Comparison of ENCODE assay signal across 8 cellular contexts in the genomic region with DNA sequence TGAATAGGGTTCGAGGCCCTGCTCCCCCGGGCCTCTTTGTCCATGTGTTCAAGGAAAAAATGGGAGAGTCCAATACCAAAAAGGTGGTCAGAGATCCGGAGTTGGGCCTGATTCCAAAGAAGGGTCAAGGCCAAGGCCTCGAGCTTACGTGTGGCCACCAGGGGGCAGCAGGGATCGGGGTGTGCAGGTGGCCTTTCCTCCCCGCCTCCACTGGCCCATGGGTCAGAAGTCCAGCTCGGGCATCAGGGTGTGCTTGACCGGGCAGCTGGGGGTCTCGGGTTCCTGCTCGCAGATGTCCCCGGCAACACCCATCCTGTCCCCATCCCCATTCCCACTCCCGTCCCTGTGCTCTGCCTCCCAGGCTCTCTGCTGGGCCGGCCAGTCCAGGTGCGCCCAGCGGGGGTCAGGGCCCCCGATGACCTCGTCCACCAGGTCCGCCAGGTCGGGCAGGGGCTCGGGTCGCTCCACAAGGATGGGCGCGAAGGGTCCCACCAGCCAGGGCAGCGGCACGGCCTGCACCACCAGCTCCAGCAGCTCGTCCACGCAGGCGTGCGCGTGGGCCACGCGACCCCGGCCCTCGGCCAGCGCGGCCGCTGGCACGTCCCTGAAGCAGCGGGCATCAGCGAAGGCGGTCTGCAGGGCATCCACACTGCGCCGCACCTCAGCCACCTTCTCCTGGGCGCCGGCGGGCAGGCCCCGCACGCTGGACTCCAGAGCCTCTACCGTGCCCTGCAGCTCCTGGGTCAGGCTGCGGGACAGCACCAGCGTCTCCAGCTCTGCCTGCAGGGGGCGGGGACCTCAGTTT. TPM values are rescaled to one million over a fixed set of nuclear protein-coding genes. Genes with fewer than 3 reads are reported as not detected.
DNase-seq lines count a peak whose midpoint lies in the region; ATAC-seq and TF ChIP-seq lines count a peak whose summit lies in the region.
"Had no signal": no experiment of that assay in that cellular context is flagged by ENCODE, and none has a peak within 500 bp of the region (broad histone marks: within the 10 kb centered on the region; RNA-seq: fewer than 3 reads in every experiment).

No MANE protein-coding gene starts in this region.

- intact Hi-C loops in left ventricle myocardium superior (cut with micrococcal nuclease), result no loop called here

- peak; percentile 65 for TF ChIP-seq RAD21 in Ishikawa (IDR thresholded peaks at IDR 0.05; ENCODE audit: low read depth)

- TF ChIP-seq EP300 in Ishikawa (IDR thresholded peaks at IDR 0.05; ENCODE audit: borderline replicate concordance), result no peak

- ATAC-seq in left ventricle myocardium superior, result no peak
- no peak for ATAC-seq in GM19467 (IDR thresholded peaks at IDR 0.05; ENCODE audit: unreplicated experiment)
- no peak for ATAC-seq in GM18867 (IDR thresholded peaks at IDR 0.05; ENCODE audit: unreplicated experiment)

- DNase-seq in GM03348 (ENCODE audit: low spot score), result peak; percentile 74
- peak; percentile 37 to 42 for DNase-seq in activated CD4-positive, alpha-beta T cell treated with anti-CD3 and anti-CD28 coated beads, Interleukin-2, amount 50 U/mL, for 48 hours
- peak; percentile 73 for DNase-seq in left ventricle myocardium superior
- peak; percentile 25 to 27 for DNase-seq in stimulated activated CD8-positive, alpha-beta memory T cell treated with anti-CD3 and anti-CD28 coated beads, Interleukin-2, amount 100 ng/mL, for 48 hours (ENCODE audit: low read depth in 2 of 2)
- DNase-seq: naive B cell had no signal

TF ChIP-seq in Ishikawa, 13 proteins besides CTCF, POLR2A, EP300 and RAD21:
- TF ChIP-seq NFIC (IDR thresholded peaks at IDR 0.05) (peak; percentile 47), TAF1 (IDR thresholded peaks at IDR 0.05; ENCODE audit: low read depth) (no peak)
TF ChIP-seq in Ishikawa: peak in this region for 1.

RNA-seq across cellular contexts. Expression of a gene that starts 5.2 kb away (rescaled TPM):
- total RNA-seq in left ventricle myocardium superior, result 235 TPM

RNA-seq across cellular contexts. Expression of a gene that starts 11.5 kb away (rescaled TPM):
- total RNA-seq in left ventricle myocardium superior, result 44.2 TPM

RNA-seq across cellular contexts. Expression of a gene that starts 16.3 kb away (rescaled TPM):
- 0.30 TPM for total RNA-seq in left ventricle myocardium superior

RNA-seq across cellular contexts. Expression of a gene that starts 36.0 kb away (rescaled TPM):
- total RNA-seq in left ventricle myocardium superior, result 15.7 TPM

RNA-seq across cellular contexts. Expression of a gene that starts 51.4 kb away (rescaled TPM):
- total RNA-seq in left ventricle myocardium superior, result 30.3 TPM
